9 cellular contexts compared by ENCODE assay signal in genomic region chr12:47753021-47754001, GRCh38. TPM values are rescaled to one million over a fixed set of nuclear protein-coding genes. Genes with fewer than 3 reads are reported as not detected.
A peak's percentile ranks its signal among the peaks of the same experiment; 100 is the strongest.
DNase-seq lines count a peak whose midpoint lies in the region; ATAC-seq, FAIRE-seq and TF ChIP-seq lines count a peak whose summit lies in the region.
"Had no signal": no experiment of that assay in that cellular context is flagged by ENCODE, and none has a peak within 500 bp of the region (broad histone marks: within the 10 kb centered on the region; RNA-seq: fewer than 3 reads in every experiment).

No MANE protein-coding gene starts in this region.

- peaks cover 34 to 38% of the 10 kb centered on the region in 2 donors for H3K36me3 ChIP-seq in ascending aorta
- H3K36me3 ChIP-seq in kidney (ENCODE audit: control insufficient read depth in 1 of 2, insufficient read depth in 2 of 2, low read length in 2 of 2): peaks cover 23 to 41% of the 10 kb centered on the region in 2 donors
- no peaks in the 10 kb centered on the region for H3K36me3 ChIP-seq in suprapubic skin
- no peaks in the 10 kb centered on the region for H3K36me3 ChIP-seq in CD8-positive, alpha-beta memory T cell (ENCODE audit: insufficient read depth, low read length)

- H3K4me3 ChIP-seq in ascending aorta (peak overlapping the region; percentile 12 to 27), kidney (ENCODE audit: low read length in 2 of 2) (peak overlapping the region in 1 of 2 donors; percentile 22), suprapubic skin (no peak overlapping the region)
- H3K4me3 ChIP-seq in CD8-positive, alpha-beta memory T cell (ENCODE audit: low read length): no peak overlapping the region

- intact Hi-C loops in ascending aorta (cut with DNase I) (loop anchor here (1.0 to 2.0 kb wide), 3 partner anchors 16 to 59 kb away; partner anchors contain the start of gene SLC48A1), kidney (cut with DNase I) (no loop called here)

- H3K4me1 Mint-ChIP-seq in HFFc6 (ENCODE audit: low read depth) (peaks cover 42% of the 10 kb centered on the region), T-helper 17 cell (peaks cover 24% of the 10 kb centered on the region)
- H3K4me1 Mint-ChIP-seq in CD8-positive, alpha-beta memory T cell: peaks cover 11 to 29% (median 15%) of the 10 kb centered on the region in 3 donors

- no peaks in the 10 kb centered on the region for H3K9me3 ChIP-seq in ascending aorta
- no peaks in the 10 kb centered on the region for H3K9me3 ChIP-seq in kidney (ENCODE audit: control insufficient read depth in 1 of 2, low read length in 2 of 2)
- H3K9me3 ChIP-seq in suprapubic skin: no peaks in the 10 kb centered on the region
- no peaks in the 10 kb centered on the region for H3K9me3 ChIP-seq in T-helper 17 cell (ENCODE audit: control insufficient read depth, low read length, poor library complexity, severe bottlenecking)
- no peaks in the 10 kb centered on the region for H3K9me3 ChIP-seq in CD8-positive, alpha-beta memory T cell (ENCODE audit: low read length)

- H3K4me3 Mint-ChIP-seq in HFFc6 (no peak overlapping the region), T-helper 17 cell (no peak overlapping the region)
- no peak overlapping the region for H3K4me3 Mint-ChIP-seq in CD8-positive, alpha-beta memory T cell
- H3K4me3 Mint-ChIP-seq: activated naive CD8-positive, alpha-beta T cell treated with anti-CD3 and anti-CD28 coated beads, Interleukin-2, amount 10 ng/mL, durations not matched to agents 7 days and 5 days had no signal

- H3K9me3 Mint-ChIP-seq in HFFc6: no peaks in the 10 kb centered on the region
- H3K9me3 Mint-ChIP-seq in CD8-positive, alpha-beta memory T cell: no peaks in the 10 kb centered on the region
- H3K9me3 Mint-ChIP-seq: activated naive CD8-positive, alpha-beta T cell treated with anti-CD3 and anti-CD28 coated beads, Interleukin-2, amount 10 ng/mL, durations not matched to agents 7 days and 5 days had no signal

- DNase-seq in HFFc6 (no peak), ascending aorta (ENCODE audit: low spot score in 2 of 2) (peak; percentile 80 to 97), kidney (peak; percentile 96), suprapubic skin (ENCODE audit: low spot score in 2 of 2) (peak; percentile 85 to 88), NCI-H146 treated with DMSO at 0.1 percent for 48 hours (lab: John Stamatoyannopoulos, UW; ENCODE audit: unreplicated experiment) (no peak), T-helper 17 cell (no peak)
- DNase-seq in CD8-positive, alpha-beta memory T cell: no peak
- DNase-seq: activated naive CD8-positive, alpha-beta T cell treated with anti-CD3 and anti-CD28 coated beads, Interleukin-2, amount 10 ng/mL, durations not matched to agents 7 days and 5 days had no signal

- no peak; the same call in 1 of the 2 replicates for TF ChIP-seq CTCF in HFFc6 (IDR thresholded peaks at IDR 0.05)
- TF ChIP-seq CTCF in ascending aorta (IDR thresholded peaks at IDR 0.05): peak in 2 of 3 experiments; percentile 12 to 21
- TF ChIP-seq CTCF in kidney (IDR thresholded peaks at IDR 0.05; ENCODE audit: borderline replicate concordance, extremely low read depth, insufficient read depth): no peak
- no peak for TF ChIP-seq CTCF in suprapubic skin (IDR thresholded peaks at IDR 0.05)

- CTCF ChIA-PET in CD8-positive, alpha-beta memory T cell (lab: Charles Lee): interaction anchor here (1.8 to 10.6 kb wide), 4 partner anchors 9 to 14 kb away, joined by 4 to 156 read pairs (median 43); no protein-coding TSS in a partner anchor

- H3K4me1 ChIP-seq in ascending aorta (peaks cover 29 to 57% of the 10 kb centered on the region in 2 donors), kidney (ENCODE audit: control insufficient read depth in 1 of 2, insufficient read depth in 1 of 2, low read depth in 1 of 2, low read length in 2 of 2) (peaks cover 38 to 49% of the 10 kb centered on the region in 2 donors), suprapubic skin (peaks cover 67% of the 10 kb centered on the region)
- H3K4me1 ChIP-seq in CD8-positive, alpha-beta memory T cell (ENCODE audit: insufficient read depth, low read length): no peaks in the 10 kb centered on the region

- no peak for TF ChIP-seq EP300 in suprapubic skin (IDR thresholded peaks at IDR 0.05)

- POLR2A ChIA-PET in CD8-positive, alpha-beta memory T cell (lab: Charles Lee): no interaction called here

- no peak for TF ChIP-seq POLR2A in suprapubic skin (IDR thresholded peaks at IDR 0.05)

- H3K36me3 Mint-ChIP-seq in HFFc6 (ENCODE audit: low read depth) (no peaks in the 10 kb centered on the region), T-helper 17 cell (ENCODE audit: low read depth) (no peaks in the 10 kb centered on the region)
- no peaks in the 10 kb centered on the region for H3K36me3 Mint-ChIP-seq in CD8-positive, alpha-beta memory T cell
- H3K36me3 Mint-ChIP-seq: activated naive CD8-positive, alpha-beta T cell treated with anti-CD3 and anti-CD28 coated beads, Interleukin-2, amount 10 ng/mL, durations not matched to agents 7 days and 5 days had no signal

- no peaks in the 10 kb centered on the region for H3K27me3 ChIP-seq in ascending aorta
- H3K27me3 ChIP-seq in suprapubic skin: no peaks in the 10 kb centered on the region
- H3K27me3 ChIP-seq in CD8-positive, alpha-beta memory T cell (ENCODE audit: insufficient read depth, low read length, poor library complexity, severe bottlenecking): no peaks in the 10 kb centered on the region

- H3K27me3 Mint-ChIP-seq in HFFc6 (ENCODE audit: insufficient read depth) (peaks cover 2% of the 10 kb centered on the region), T-helper 17 cell (no peaks in the 10 kb centered on the region)
- peaks cover 3 to 5% of the 10 kb centered on the region in 2 donors for H3K27me3 Mint-ChIP-seq in CD8-positive, alpha-beta memory T cell
- H3K27me3 Mint-ChIP-seq: activated naive CD8-positive, alpha-beta T cell treated with anti-CD3 and anti-CD28 coated beads, Interleukin-2, amount 10 ng/mL, durations not matched to agents 7 days and 5 days had no signal

- 37% methylated on average over 8 of the region's 11 CpGs for WGBS in suprapubic skin

- peak overlapping the region; percentile 87 to 94 for H3K27ac ChIP-seq in ascending aorta
- peak overlapping the region; percentile 80 to 82 for H3K27ac ChIP-seq in kidney (ENCODE audit: low read depth in 2 of 2, low read length in 2 of 2)
- H3K27ac ChIP-seq in suprapubic skin: peak overlapping the region; percentile 80
- no peak overlapping the region for H3K27ac ChIP-seq in CD8-positive, alpha-beta memory T cell (ENCODE audit: low read depth, low read length)

- FAIRE-seq in kidney (lab: Jason Lieb, UNC): no peak

- H3K27ac Mint-ChIP-seq in HFFc6 (peak overlapping the region; percentile 82), T-helper 17 cell (no peak overlapping the region)
- peak overlapping the region in 1 of 8 donors; percentile 52 for H3K27ac Mint-ChIP-seq in CD8-positive, alpha-beta memory T cell
- H3K27ac Mint-ChIP-seq: activated naive CD8-positive, alpha-beta T cell treated with anti-CD3 and anti-CD28 coated beads, Interleukin-2, amount 10 ng/mL, durations not matched to agents 7 days and 5 days had no signal

- peak overlapping the region in 1 of 2 donors; percentile 48 for H3K9ac ChIP-seq in kidney (ENCODE audit: low read length in 2 of 2)

- ATAC-seq in T-helper 17 cell (no peak), GM21619 (IDR thresholded peaks at IDR 0.05; ENCODE audit: unreplicated experiment) (no peak)

RNA-seq across cellular contexts. Expression of gene RAPGEF3, which starts 5.4 kb away (rescaled TPM):
- 1 to 10 TPM; 2.0 to 4.1 (median 3.1) TPM for total RNA-seq in HFFc6 (2021; fragmentation: NEBNext Ultra II Directional; extraction: Animal tissue kit (Norgen Biotek cat#: 25700))
- total RNA-seq in ascending aorta (165 TPM), kidney (179 TPM), suprapubic skin (10 to 100 TPM in 3 of 4 donors, 1 to 10 TPM in 1; 9.3 to 48.9 (median 20.0) TPM), T-helper 17 cell (under 1 TPM; 0.27 to 0.55 TPM)
- 84.3 TPM for polyA plus RNA-seq in kidney (ENCODE audit: insufficient read depth, low read depth, low replicate concordance)
- total RNA-seq in CD8-positive, alpha-beta memory T cell: 1 to 10 TPM in 1 of 2 experiments, under 1 TPM in 1; 0.95 to 1.1 TPM
- polyA plus RNA-seq in CD8-positive, alpha-beta memory T cell: 0.15 TPM

RNA-seq across cellular contexts. Expression of gene SLC48A1, which starts 19.7 kb away (rescaled TPM):
- 10 to 100 TPM; 18.8 to 24.5 (median 21.0) TPM for total RNA-seq in HFFc6 (2021; fragmentation: NEBNext Ultra II Directional; extraction: Animal tissue kit (Norgen Biotek cat#: 25700))
- total RNA-seq in ascending aorta (144 TPM), kidney (69.9 TPM), suprapubic skin (10 to 100 TPM; 38.2 to 53.6 (median 44.7) TPM), T-helper 17 cell (1 to 10 TPM; 5.9 to 6.9 TPM)
- 56.9 TPM for polyA plus RNA-seq in kidney (ENCODE audit: insufficient read depth, low read depth, low replicate concordance)
- 10 to 100 TPM; 10.9 to 11.5 TPM for total RNA-seq in CD8-positive, alpha-beta memory T cell
- 9.1 TPM for polyA plus RNA-seq in CD8-positive, alpha-beta memory T cell

RNA-seq across cellular contexts. Expression of gene ENDOU, which starts 28.0 kb away (rescaled TPM):
- under 1 TPM in 1 of 6 experiments, not detected in 5; 0.11 TPM for total RNA-seq in HFFc6 (2021; fragmentation: NEBNext Ultra II Directional; extraction: Animal tissue kit (Norgen Biotek cat#: 25700))
- total RNA-seq in ascending aorta (not detected), kidney (0.91 TPM), suprapubic skin (10 to 100 TPM in 3 of 4 donors, 1 to 10 TPM in 1; 3.5 to 36.1 (median 20.8) TPM), T-helper 17 cell (under 1 TPM in 1 of 2 donors, not detected in 1; 0.12 TPM)
- 0.28 TPM for polyA plus RNA-seq in kidney (ENCODE audit: insufficient read depth, low read depth, low replicate concordance)
- not detected for total RNA-seq in CD8-positive, alpha-beta memory T cell
- not detected for polyA plus RNA-seq in CD8-positive, alpha-beta memory T cell

RNA-seq across cellular contexts. Expression of gene RPAP3, which starts 47.5 kb away (rescaled TPM):
- total RNA-seq in HFFc6 (2021; fragmentation: NEBNext Ultra II Directional; extraction: Animal tissue kit (Norgen Biotek cat#: 25700)): 10 to 100 TPM; 26.3 to 43.4 (median 39.0) TPM
- 8.1 TPM for total RNA-seq in ascending aorta
- 20.6 TPM for total RNA-seq in kidney
- polyA plus RNA-seq in kidney (ENCODE audit: insufficient read depth, low read depth, low replicate concordance): 15.6 TPM
- 10 to 100 TPM; 11.7 to 25.5 (median 19.4) TPM for total RNA-seq in suprapubic skin
- total RNA-seq in T-helper 17 cell: 10 to 100 TPM; 22.7 to 23.5 TPM
- total RNA-seq in CD8-positive, alpha-beta memory T cell: 10 to 100 TPM; 54.0 to 58.1 TPM
- 35.3 TPM for polyA plus RNA-seq in CD8-positive, alpha-beta memory T cell

Comparison
In these comparisons a context has a peak if more than half of its experiments do, and no peak if none do; other contexts are left out.
1. DNase-seq: peak in ascending aorta (2 of 2), kidney (single experiment) and suprapubic skin (2 of 2); none in HFFc6 (single experiment), NCI-H146 treated with DMSO at 0.1 percent for 48 hours (single experiment), T-helper 17 cell (0 of 3) and CD8-positive, alpha-beta memory T cell (0 of 5).
2. CTCF ChIP-seq: peak in ascending aorta (2 of 3); none in HFFc6 (single experiment), kidney (single experiment) and suprapubic skin (0 of 2).
3. H3K4me3 ChIP-seq: peak in ascending aorta (2 of 2); none in suprapubic skin (single experiment) and CD8-positive, alpha-beta memory T cell (single experiment).